Comparison of ENCODE assay signal across 11 cellular contexts in the genomic region with DNA sequence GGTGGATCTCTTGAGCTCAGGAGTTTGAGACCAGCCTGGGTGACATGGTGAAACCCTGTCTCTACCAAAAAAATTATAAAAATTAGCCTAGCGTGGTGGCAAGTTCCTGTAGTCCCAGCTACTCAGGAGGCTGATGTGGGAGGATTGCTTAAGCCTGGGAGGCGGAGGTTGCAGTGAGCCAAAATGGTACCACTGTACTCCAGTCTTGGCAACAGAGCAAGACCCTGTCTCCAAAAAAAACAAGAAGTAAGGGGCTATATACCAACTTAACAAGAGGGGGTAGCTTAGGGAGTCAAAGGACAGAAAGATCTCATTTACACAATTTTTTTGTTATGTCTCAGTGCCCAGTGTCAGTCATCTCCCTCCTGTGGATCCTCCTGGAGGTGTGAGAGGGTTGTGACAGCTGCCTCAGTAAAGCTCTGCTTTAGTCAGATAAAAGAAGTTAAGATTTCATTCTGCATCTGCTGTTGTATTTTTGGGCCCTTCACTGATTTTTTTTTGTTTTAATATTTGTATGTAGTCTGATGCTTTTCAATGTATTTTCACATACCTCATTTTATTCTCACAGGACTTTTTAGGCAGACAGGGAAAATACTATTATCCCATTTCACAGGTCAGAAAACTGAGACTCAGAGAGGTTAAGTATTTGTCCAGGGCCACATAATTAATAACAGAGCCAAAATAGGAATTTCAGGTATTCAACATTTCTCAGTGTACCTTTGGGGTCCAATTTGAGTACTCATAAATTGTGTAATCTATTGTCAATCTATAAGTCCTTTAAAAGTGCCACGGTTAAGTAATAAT.
DNase-seq lines count a peak whose midpoint lies in the region; ATAC-seq, FAIRE-seq and TF ChIP-seq lines count a peak whose summit lies in the region.
"Had no signal": no experiment of that assay in that cellular context is flagged by ENCODE, and none has a peak within 500 bp of the region (broad histone marks: within the 10 kb centered on the region; RNA-seq: fewer than 3 reads in every experiment).

No MANE protein-coding gene starts in this region.

- CTCF ChIA-PET in activated CD8-positive, alpha-beta T cell treated with anti-CD3 and anti-CD28 coated beads for 36 hours (lab: Charles Lee), result interaction anchor here (0.8 to 2.4 kb wide), 11 partner anchors 8 to 215 kb away, joined by 3 to 7 read pairs (median 3); partner anchors contain the start of gene ZCCHC7
- CTCF ChIA-PET in naive thymus-derived CD4-positive, alpha-beta T cell (lab: Charles Lee), result no interaction called here

- H3K27ac ChIP-seq in naive thymus-derived CD4-positive, alpha-beta T cell (ENCODE audit: low read depth, low read length), result no peak overlapping the region
- H3K27ac ChIP-seq: tibial artery had no signal

- intact Hi-C loops in activated CD8-positive, alpha-beta T cell treated with anti-CD3 and anti-CD28 coated beads for 36 hours (cut with micrococcal nuclease), result loop anchor here (10.0 kb wide), 1 partner anchor 107 kb away; no protein-coding TSS in a partner anchor
- intact Hi-C loops in naive thymus-derived CD4-positive, alpha-beta T cell (cut with micrococcal nuclease), result loop anchor here (1.0 to 10.0 kb wide), 7 partner anchors 107 to 264 kb away; partner anchors contain the start of gene ZCCHC7 (in 2 of the 2)

- H3K27me3 ChIP-seq in naive thymus-derived CD4-positive, alpha-beta T cell (ENCODE audit: control insufficient read depth in 2 of 2, insufficient read depth in 2 of 2, low read length in 2 of 2), result no peaks in the 10 kb centered on the region
- H3K27me3 ChIP-seq: tibial artery had no signal

- no peak overlapping the region for H3K4me3 ChIP-seq in naive thymus-derived CD4-positive, alpha-beta T cell (ENCODE audit: low read length)
- H3K4me3 ChIP-seq: A549, tibial artery had no signal

- peak; percentile 39 for TF ChIP-seq CTCF in activated CD8-positive, alpha-beta T cell treated with anti-CD3 and anti-CD28 coated beads for 36 hours (IDR thresholded peaks at IDR 0.05)
- no peak for TF ChIP-seq CTCF in D721Med (IDR thresholded peaks at IDR 0.05; ENCODE audit: insufficient read depth, missing control alignments)

- ATAC-seq in activated CD4-positive, CD25-positive, alpha-beta regulatory T cell treated with anti-CD3 and anti-CD28 coated beads, Interleukin-2, amount 50 U/mL, for 24 hours, result peak; percentile 19 to 40
- ATAC-seq in activated CD8-positive, alpha-beta T cell treated with anti-CD3 and anti-CD28 coated beads for 36 hours, result peak; percentile 63
- ATAC-seq in naive thymus-derived CD4-positive, alpha-beta T cell, result no peak
- ATAC-seq: A549 had no signal

- peak overlapping the region; percentile 44 for H3K4me3 Mint-ChIP-seq in activated CD8-positive, alpha-beta T cell treated with anti-CD3 and anti-CD28 coated beads for 36 hours
- H3K4me3 Mint-ChIP-seq in naive thymus-derived CD4-positive, alpha-beta T cell, result peak overlapping the region; percentile 64 to 78 (median 74)

- no peaks in the 10 kb centered on the region for H3K27me3 Mint-ChIP-seq in activated CD8-positive, alpha-beta T cell treated with anti-CD3 and anti-CD28 coated beads for 36 hours
- no peaks in the 10 kb centered on the region for H3K27me3 Mint-ChIP-seq in naive thymus-derived CD4-positive, alpha-beta T cell

- POLR2A ChIA-PET in activated CD8-positive, alpha-beta T cell treated with anti-CD3 and anti-CD28 coated beads for 36 hours (lab: Charles Lee), result interaction anchor here (1.3 to 1.9 kb wide), 4 partner anchors 9 to 182 kb away, joined by 3 to 7 read pairs (median 4); partner anchors contain the start of gene ZCCHC7
- POLR2A ChIA-PET in naive thymus-derived CD4-positive, alpha-beta T cell (lab: Charles Lee), result interaction anchor here (0.6 kb wide), 1 partner anchor 181 kb away, joined by 3 read pairs; the partner anchor contains the start of gene ZCCHC7

- H3K4me1 Mint-ChIP-seq in activated CD8-positive, alpha-beta T cell treated with anti-CD3 and anti-CD28 coated beads for 36 hours (ENCODE audit: low read depth), result peaks cover 64% of the 10 kb centered on the region
- peaks cover 31 to 71% (median 59%) of the 10 kb centered on the region in 7 donors for H3K4me1 Mint-ChIP-seq in naive thymus-derived CD4-positive, alpha-beta T cell

- no peaks in the 10 kb centered on the region for H3K9me3 Mint-ChIP-seq in activated CD8-positive, alpha-beta T cell treated with anti-CD3 and anti-CD28 coated beads for 36 hours
- H3K9me3 Mint-ChIP-seq in naive thymus-derived CD4-positive, alpha-beta T cell, result peaks cover 0 to 3% (median 0%) of the 10 kb centered on the region in 11 donors

- DNase-seq in activated CD4-positive, CD25-positive, alpha-beta regulatory T cell (lab: John Stamatoyannopoulos, UW), result no peak
- no peak for DNase-seq in GM18507 (ENCODE audit: extremely low spot score, insufficient read length, low read depth)
- peak; percentile 43 for DNase-seq in activated CD8-positive, alpha-beta T cell treated with anti-CD3 and anti-CD28 coated beads for 36 hours
- no peak for DNase-seq in naive thymus-derived CD4-positive, alpha-beta T cell
- no peak for DNase-seq in dedifferentiated amniotic fluid mesenchymal stem cell (ENCODE audit: extremely low spot score)
- DNase-seq in D721Med (ENCODE audit: insufficient read length, low spot score), result no peak
- DNase-seq in NCI-H2227 treated with DMSO at 0.1 percent for 48 hours (lab: John Stamatoyannopoulos, UW), result no peak
- DNase-seq: tibial artery had no signal

- peaks cover 25 to 37% of the 10 kb centered on the region in 2 donors for H3K4me1 ChIP-seq in naive thymus-derived CD4-positive, alpha-beta T cell (ENCODE audit: control insufficient read depth in 2 of 2, insufficient read depth in 2 of 2, low read length in 2 of 2)

- FAIRE-seq in GM18507 (lab: Jason Lieb, UNC) (peak; percentile 66), D721Med (lab: Jason Lieb, UNC) (no peak)
- FAIRE-seq: A549, keratinocyte had no signal

- H3K9me3 ChIP-seq in naive thymus-derived CD4-positive, alpha-beta T cell (ENCODE audit: control insufficient read depth in 2 of 3, low read length in 3 of 3), result no peaks in the 10 kb centered on the region
- H3K9me3 ChIP-seq: A549, tibial artery had no signal

- peak overlapping the region; percentile 95 for H3K27ac Mint-ChIP-seq in activated CD8-positive, alpha-beta T cell treated with anti-CD3 and anti-CD28 coated beads for 36 hours
- H3K27ac Mint-ChIP-seq in naive thymus-derived CD4-positive, alpha-beta T cell, result peak overlapping the region; percentile 8 to 89 (median 70)

- peaks cover 0 to 20% (median 0%) of the 10 kb centered on the region in 3 experiments for H3K36me3 ChIP-seq in naive thymus-derived CD4-positive, alpha-beta T cell (ENCODE audit: control insufficient read depth in 2 of 3, insufficient read depth in 3 of 3, low read length in 3 of 3)

- H3K36me3 Mint-ChIP-seq in activated CD8-positive, alpha-beta T cell treated with anti-CD3 and anti-CD28 coated beads for 36 hours (ENCODE audit: low read depth), result peaks cover 40% of the 10 kb centered on the region
- H3K36me3 Mint-ChIP-seq in naive thymus-derived CD4-positive, alpha-beta T cell, result peaks cover 0 to 40% (median 28%) of the 10 kb centered on the region in 5 donors
